Comparison of ENCODE assay signal across 23 cellular contexts in genomic region chr9:122820490-122820845, GRCh38. TPM values are rescaled to one million over a fixed set of nuclear protein-coding genes. Genes with fewer than 3 reads are reported as not detected.
DNase-seq lines count a peak whose midpoint lies in the region; ATAC-seq, FAIRE-seq and TF ChIP-seq lines count a peak whose summit lies in the region.
"Had no signal": no experiment of that assay in that cellular context is flagged by ENCODE, and none has a peak within 500 bp of the region (broad histone marks: within the 10 kb centered on the region; RNA-seq: fewer than 3 reads in every experiment).

No MANE protein-coding gene starts in this region.

- no peaks in the 10 kb centered on the region for H3K27me3 Mint-ChIP-seq in activated naive CD4-positive, alpha-beta T cell treated with anti-CD3 and anti-CD28 coated beads, Interleukin-2, amount 10 ng/mL, durations not matched to agents 7 days and 5 days

- WGBS in esophagus squamous epithelium, 2 donors: 93 to 96% methylated on average over 4 to 11 of the region's 11 CpGs

- H3K4me1 ChIP-seq in SJSA1 (replicated peaks) (peaks cover 15% of the 10 kb centered on the region), esophagus squamous epithelium (peaks cover 4 to 56% (median 7%) of the 10 kb centered on the region in 3 donors)

- no peak for TF ChIP-seq POLR2A in esophagus squamous epithelium (IDR thresholded peaks at IDR 0.05)

- no peaks in the 10 kb centered on the region for H3K9me3 Mint-ChIP-seq in activated naive CD4-positive, alpha-beta T cell treated with anti-CD3 and anti-CD28 coated beads, Interleukin-2, amount 10 ng/mL, durations not matched to agents 7 days and 5 days

- no peak for FAIRE-seq in HTR-8/SVneo (lab: Jason Lieb, UNC)
- FAIRE-seq: A549, G401.6 had no signal

- no peak for DNase-seq in activated naive CD4-positive, alpha-beta T cell treated with anti-CD3 and anti-CD28 coated beads, Interleukin-2, amount 10 ng/mL, durations not matched to agents 7 days and 5 days
- DNase-seq in activated naive CD4-positive, alpha-beta T cell treated with Interleukin-2 at 50 U/mL for 16 hours: no peak
- DNase-seq in SJSA1 (ENCODE audit: low read depth in 1 of 2, low spot score in 2 of 2): no peak
- DNase-seq in esophagus squamous epithelium (lab: John Stamatoyannopoulos, UW): no peak
- no peak for DNase-seq in substantia nigra (lab: John Stamatoyannopoulos, UW)
- no peak for DNase-seq in HTR-8/SVneo (ENCODE audit: insufficient read length, low spot score)
- DNase-seq in stimulated activated CD4-positive, alpha-beta T cell treated with anti-CD3 and anti-CD28 coated beads, Interleukin-12 subunit alpha, Interleukin-12 subunit beta, amount 100 ng/mL, for 4 hours: no peak
- DNase-seq: activated CD4-positive, alpha-beta T cell treated with anti-CD3 and anti-CD28 coated beads, Interleukin-2, amount 50 U/mL, for 4 hours; DMS 273 treated with DMSO at 0.1 percent for 48 hours; left ventricle myocardium superior; MG63; NCI-H1694; NCI-H748 treated with DMSO at 0.1 percent for 48 hours; retina; stimulated activated CD8-positive, alpha-beta memory T cell treated with anti-CD3 and anti-CD28 coated beads, Interleukin-4, amount 100 ng/mL, for 48 hours; T-helper 2 cell had no signal

- intact Hi-C loops in esophagus squamous epithelium (cut with DNase I): no loop called here

- H3K4me3 ChIP-seq in SJSA1 (no peak overlapping the region), esophagus squamous epithelium (no peak overlapping the region)
- H3K4me3 ChIP-seq: A549, MG63 had no signal

- H3K36me3 ChIP-seq in SJSA1 (peaks cover 40% of the 10 kb centered on the region), esophagus squamous epithelium (peaks cover 0 to 85% (median 9%) of the 10 kb centered on the region in 3 donors)

- H3K9me3 ChIP-seq in SJSA1 (replicated peaks) (no peaks in the 10 kb centered on the region), esophagus squamous epithelium (no peaks in the 10 kb centered on the region)
- H3K9me3 ChIP-seq: A549, MG63, neutrophil had no signal

- CTCF ChIA-PET in activated naive CD4-positive, alpha-beta T cell treated with anti-CD3 and anti-CD28 coated beads, Interleukin-2, amount 10 ng/mL, durations not matched to agents 7 days and 5 days (lab: Charles Lee): interaction anchor here (1.1 kb wide), 1 partner anchor 84 kb away, joined by 3 read pairs; no protein-coding TSS in a partner anchor

- H3K27me3 ChIP-seq in SJSA1 (replicated peaks) (no peaks in the 10 kb centered on the region), esophagus squamous epithelium (no peaks in the 10 kb centered on the region)
- H3K27me3 ChIP-seq: MG63, neutrophil had no signal

- H3K4me3 Mint-ChIP-seq in activated naive CD4-positive, alpha-beta T cell treated with anti-CD3 and anti-CD28 coated beads, Interleukin-2, amount 10 ng/mL, durations not matched to agents 7 days and 5 days: no peak overlapping the region

- H3K27ac ChIP-seq in SJSA1 (0 out of 2 replicates have a peak overlapping the region, but pooled peaks have one; percentile 43), esophagus squamous epithelium (peak overlapping the region in 3 of 4 donors; percentile 0 to 62 (median 36)), substantia nigra (ENCODE audit: low read depth, low read length, poor library complexity, severe bottlenecking) (peak overlapping the region; percentile 46)
- H3K27ac ChIP-seq: A549, neutrophil had no signal

- H3K4me1 Mint-ChIP-seq in activated naive CD4-positive, alpha-beta T cell treated with anti-CD3 and anti-CD28 coated beads, Interleukin-2, amount 10 ng/mL, durations not matched to agents 7 days and 5 days: peaks cover 57% of the 10 kb centered on the region

- H3K36me3 Mint-ChIP-seq in activated naive CD4-positive, alpha-beta T cell treated with anti-CD3 and anti-CD28 coated beads, Interleukin-2, amount 10 ng/mL, durations not matched to agents 7 days and 5 days: peaks cover 51% of the 10 kb centered on the region

- ATAC-seq in GM19328 (IDR thresholded peaks at IDR 0.05; ENCODE audit: unreplicated experiment): no peak
- ATAC-seq: left ventricle myocardium superior had no signal

- no peak for TF ChIP-seq CTCF in esophagus squamous epithelium (IDR thresholded peaks at IDR 0.05)

- peak overlapping the region; percentile 2 for H3K27ac Mint-ChIP-seq in activated naive CD4-positive, alpha-beta T cell treated with anti-CD3 and anti-CD28 coated beads, Interleukin-2, amount 10 ng/mL, durations not matched to agents 7 days and 5 days

RNA-seq across cellular contexts. Expression of gene PDCL, which starts 7.9 kb away (rescaled TPM):
- total RNA-seq in SJSA1 (2014; rRNA removed; shearing (Covaris generic)): 28.4 and 31.1 TPM in 2 replicates
- total RNA-seq in esophagus squamous epithelium: 10 to 100 TPM in 3 of 4 donors, 1 to 10 TPM in 1; 9.7 to 17.0 (median 14.3) TPM

RNA-seq across cellular contexts. Expression of gene OR1K1, which starts 20.5 kb away (rescaled TPM):
- not detected in 2 replicates for total RNA-seq in SJSA1 (2014; rRNA removed; shearing (Covaris generic))
- total RNA-seq in esophagus squamous epithelium: not detected
- total RNA-seq: cerebellum, left ventricle myocardium superior, OCI-LY7, subcutaneous adipose tissue had no signal

RNA-seq across cellular contexts. Expression of gene OR5C1, which starts 31.7 kb away (rescaled TPM):
- total RNA-seq in SJSA1 (2014; rRNA removed; shearing (Covaris generic)): not detected in 2 replicates
- not detected for total RNA-seq in esophagus squamous epithelium
- total RNA-seq: cerebellum, left ventricle myocardium superior, OCI-LY7, subcutaneous adipose tissue had no signal
